7 cellular contexts compared by ENCODE assay signal in genomic region chr5:67206381-67207328, GRCh38. TPM values are rescaled to one million over a fixed set of nuclear protein-coding genes. Genes with fewer than 3 reads are reported as not detected.
DNase-seq lines count a peak whose midpoint lies in the region; ATAC-seq and TF ChIP-seq lines count a peak whose summit lies in the region.

No MANE protein-coding gene starts in this region.

- H3K27me3 ChIP-seq in prostate gland (replicated peaks; ENCODE audit: insufficient read depth), result no peaks in the 10 kb centered on the region

- no peaks in the 10 kb centered on the region for H3K9me3 ChIP-seq in prostate gland

- CTCF ChIA-PET in HEK293T (lab: Yijun Ruan, JAX), result interaction anchor here (1.2 kb wide), 1 partner anchor 49 kb away, joined by 5 read pairs; no protein-coding TSS in a partner anchor

- H3K4me3 ChIP-seq in astrocyte of the spinal cord (ENCODE audit: low read depth, low read length) (no peak overlapping the region), prostate gland (no peak overlapping the region)

- peak overlapping the region; percentile 83 for H3K27ac Mint-ChIP-seq in T-helper 2 cell treated with Interferon-gamma antibody and Interleukin-4, amounts not matched to agents 5 μg/mL and 100 μg/mL, for 36 hours

- no peak overlapping the region for H3K27ac ChIP-seq in prostate gland

- no peak for TF ChIP-seq CTCF in astrocyte of the spinal cord (IDR thresholded peaks at IDR 0.05; ENCODE audit: low read depth, low read length)
- peak in 1 of 4 experiments; percentile 14 for TF ChIP-seq CTCF in prostate gland (IDR thresholded peaks at IDR 0.05)

- TF ChIP-seq POLR2A in prostate gland (IDR thresholded peaks at IDR 0.05), result no peak

- H3K36me3 ChIP-seq in prostate gland, result no peaks in the 10 kb centered on the region

- intact Hi-C loops in prostate gland (cut with DNase I), result loop anchor here (5.0 to 10.0 kb wide), 2 partner anchors 222 to 394 kb away; no protein-coding TSS in a partner anchor

- POLR2A ChIA-PET in HEK293T (lab: Yijun Ruan, JAX), result interaction anchor here (0.9 to 1.2 kb wide), 2 partner anchors 9 to 14 kb away, joined by 3 to 4 read pairs; no protein-coding TSS in a partner anchor

- in situ Hi-C loops in astrocyte of the spinal cord (cut with HindIII; ENCODE audit: low sequenced_read_pairs), result no loop called here

- 57% methylated on average over 7 of the region's 7 CpGs for WGBS in prostate gland

- H3K9me3 Mint-ChIP-seq in T-helper 2 cell treated with Interferon-gamma antibody and Interleukin-4, amounts not matched to agents 5 μg/mL and 100 μg/mL, for 36 hours, result peaks cover 6% of the 10 kb centered on the region

- peaks cover 14% of the 10 kb centered on the region for H3K36me3 Mint-ChIP-seq in T-helper 2 cell treated with Interferon-gamma antibody and Interleukin-4, amounts not matched to agents 5 μg/mL and 100 μg/mL, for 36 hours (ENCODE audit: low read depth)

- H3K4me3 Mint-ChIP-seq in T-helper 2 cell treated with Interferon-gamma antibody and Interleukin-4, amounts not matched to agents 5 μg/mL and 100 μg/mL, for 36 hours, result peak overlapping the region; percentile 61

- H3K27me3 Mint-ChIP-seq in T-helper 2 cell treated with Interferon-gamma antibody and Interleukin-4, amounts not matched to agents 5 μg/mL and 100 μg/mL, for 36 hours (ENCODE audit: low read depth), result no peaks in the 10 kb centered on the region

- peak; percentile 93 for DNase-seq in T-helper 2 cell treated with Interferon-gamma antibody and Interleukin-4, amounts not matched to agents 5 μg/mL and 100 μg/mL, for 36 hours (ENCODE audit: low spot score)
- DNase-seq in astrocyte of the spinal cord (ENCODE audit: low read depth, low spot score), result peak; percentile 46
- DNase-seq in prostate gland (ENCODE audit: low spot score), result peak; percentile 41
- no peak for DNase-seq in foreskin melanocyte
- no peak for DNase-seq in HEK293T (ENCODE audit: extremely low spot score)

- ATAC-seq in GM19455 (IDR thresholded peaks at IDR 0.05; ENCODE audit: unreplicated experiment) (peak; percentile 83), HG03457 (IDR thresholded peaks at IDR 0.05; ENCODE audit: unreplicated experiment) (peak; percentile 75)

- H3K4me1 ChIP-seq in prostate gland (replicated peaks), result no peaks in the 10 kb centered on the region

- peaks cover 73% of the 10 kb centered on the region for H3K4me1 Mint-ChIP-seq in T-helper 2 cell treated with Interferon-gamma antibody and Interleukin-4, amounts not matched to agents 5 μg/mL and 100 μg/mL, for 36 hours (ENCODE audit: low read depth)

TF ChIP-seq in HEK293T, 16 proteins besides CTCF, POLR2A, EP300 and RAD21:
- TF ChIP-seq L3MBTL2 (conservative IDR thresholded peaks at IDR 0.05) (no peak), LEF1 (IDR thresholded peaks at IDR 0.05; ENCODE audit: borderline replicate concordance) (no peak), FOXK2 (IDR thresholded peaks at IDR 0.05) (no peak), HDGF (IDR thresholded peaks at IDR 0.05; ENCODE audit: borderline replicate concordance) (no peak), TARDBP (IDR thresholded peaks at IDR 0.05) (no peak), ZNF384 (IDR thresholded peaks at IDR 0.05) (no peak), SP1 (IDR thresholded peaks at IDR 0.05) (no peak), NFRKB (IDR thresholded peaks at IDR 0.05) (no peak), ARNT (IDR thresholded peaks at IDR 0.05) (no peak), FOXA1 (IDR thresholded peaks at IDR 0.05) (no peak)

RNA-seq across cellular contexts. Expression of gene CD180, which starts 10.1 kb away (rescaled TPM):
- under 1 TPM; 0.18 to 0.68 TPM for total RNA-seq in prostate gland

Comparison
In these comparisons a context has a peak if more than half of its experiments do, and no peak if none do; other contexts are left out.
1. DNase-seq: peak in T-helper 2 cell treated with Interferon-gamma antibody and Interleukin-4, amounts not matched to agents 5 μg/mL and 100 μg/mL, for 36 hours (single experiment), astrocyte of the spinal cord (single experiment) and prostate gland (single experiment); none in foreskin melanocyte (single experiment) and HEK293T (single experiment).